In genomic region chr1:240962086-240962485, GRCh38 we compare ENCODE assay signal across 32 cellular contexts.
"Had no signal": no experiment of that assay in that cellular context is flagged by ENCODE, and none has a peak within 500 bp of the region (broad histone marks: within the 10 kb centered on the region; RNA-seq: fewer than 3 reads in every experiment).

No MANE protein-coding gene starts in this region.

- H3K4me3 ChIP-seq: adrenal gland, body of pancreas, breast epithelium had no signal

- FAIRE-seq: astrocyte, colon had no signal

- H3K27ac ChIP-seq: adrenal gland, body of pancreas, brain microvascular endothelial cell, breast epithelium, VCaP had no signal

- H3K27me3 ChIP-seq: body of pancreas, brain microvascular endothelial cell, breast epithelium had no signal

- DNase-seq: activated B cell treated with CpG ODN at 0.5 μM for 24 hours; activated CD4-positive, alpha-beta memory T cell treated with anti-CD3 and anti-CD28 coated beads for 36 hours; activated CD4-positive, alpha-beta T cell treated with anti-CD3 and anti-CD28 coated beads for 4 hours; activated CD4-positive, alpha-beta T cell treated with anti-CD3 and anti-CD28 coated beads, Interleukin-2, amount 10 ng/mL, durations not matched to agents 24 days and 14 days; activated CD4-positive, alpha-beta T cell treated with anti-CD3 and anti-CD28 coated beads, Interleukin-2, amount 50 U/mL, for 1 hour; activated CD4-positive, alpha-beta T cell treated with anti-CD3 and anti-CD28 coated beads, Interleukin-2, amount 50 U/mL, for 4 hours; activated CD4-positive, CD25-positive, alpha-beta regulatory T cell treated with anti-CD3 and anti-CD28 coated beads, Interleukin-2, amount 50 U/mL, for 72 hours; activated CD8-positive, alpha-beta memory T cell treated with anti-CD3 and anti-CD28 coated beads, Interleukin-2, amount 50 U/mL, for 4 hours; activated CD8-positive, alpha-beta T cell treated with anti-CD3 and anti-CD28 coated beads for 36 hours; activated effector memory CD4-positive, alpha-beta T cell treated with anti-CD3 and anti-CD28 coated beads, Interleukin-2, amount 50 U/mL, for 16 hours; activated gamma-delta T cell treated with Interleukin-2 at 50 U/mL for 16 hours; activated naive CD4-positive, alpha-beta T cell; activated naive CD4-positive, alpha-beta T cell treated with anti-CD3 and anti-CD28 coated beads for 36 hours; activated naive CD4-positive, alpha-beta T cell treated with anti-CD3 and anti-CD28 coated beads, Interleukin-2, amount 50 U/mL, for 16 hours; activated naive CD8-positive, alpha-beta T cell treated with anti-CD3 and anti-CD28 coated beads for 36 hours; activated T-cell treated with anti-CD3 and anti-CD28 coated beads for 4 hours; activated T-cell treated with anti-CD3 and anti-CD28 coated beads, Interleukin-2, amount 50 U/mL, for 1 hour; activated T-cell treated with anti-CD3 and anti-CD28 coated beads, Interleukin-2, amount 50 U/mL, for 4 hours; activated T-cell treated with anti-CD3 and anti-CD28 coated beads, Interleukin-2, amount 50 U/mL, for 72 hours; adrenal gland; amniotic stem cell; aorta; body of pancreas; brain microvascular endothelial cell; central memory CD4-positive, alpha-beta T cell; cerebellar nuclear complex; T-helper 2 cell; T-helper 9 cell had no signal

- H3K9me3 ChIP-seq: adrenal gland, body of pancreas, breast epithelium had no signal

- H3K4me1 ChIP-seq: adrenal gland, body of pancreas, breast epithelium had no signal

- H3K36me3 ChIP-seq: adrenal gland, brain microvascular endothelial cell, breast epithelium had no signal
